Comparison of ENCODE assay signal across 11 cellular contexts in genomic region chr16:24989417-24989978, GRCh38. TPM values are rescaled to one million over a fixed set of nuclear protein-coding genes. Genes with fewer than 3 reads are reported as not detected.
A peak's percentile ranks its signal among the peaks of the same experiment; 100 is the strongest.
DNase-seq lines count a peak whose midpoint lies in the region; ATAC-seq and TF ChIP-seq lines count a peak whose summit lies in the region.
"Had no signal": no experiment of that assay in that cellular context is flagged by ENCODE, and none has a peak within 500 bp of the region (broad histone marks: within the 10 kb centered on the region; RNA-seq: fewer than 3 reads in every experiment).

No MANE protein-coding gene starts in this region.

- intact Hi-C loops in dorsolateral prefrontal cortex (cut with DNase I): loop anchor here in 1 of 2 donors (2.0 kb wide), 1 partner anchor 25 kb away; the partner anchor contains the start of gene ARHGAP17

- peaks cover 84% of the 10 kb centered on the region for H3K4me1 Mint-ChIP-seq in stimulated activated naive CD8-positive, alpha-beta T cell treated with anti-CD3 and anti-CD28 coated beads, Interleukin-15, Interleukin-2, amounts not matched to agents 100 ng/mL and 50 ng/mL, for 24 hours (ENCODE audit: low read depth)
- H3K4me1 Mint-ChIP-seq in osteocyte (ENCODE audit: unreplicated experiment) (peaks cover 91% of the 10 kb centered on the region), WTC11 (peaks cover 23% of the 10 kb centered on the region)

- ATAC-seq in stimulated activated naive CD8-positive, alpha-beta T cell treated with anti-CD3 and anti-CD28 coated beads, Interleukin-15, Interleukin-2, amounts not matched to agents 100 U/mL and 50 U/mL, for 24 hours: no peak
- ATAC-seq in WTC11 (no peak), HG02678 (IDR thresholded peaks at IDR 0.05; ENCODE audit: unreplicated experiment) (no peak), GM21515 (IDR thresholded peaks at IDR 0.05; ENCODE audit: unreplicated experiment) (no peak)

- H3K9me3 Mint-ChIP-seq in stimulated activated naive CD8-positive, alpha-beta T cell treated with anti-CD3 and anti-CD28 coated beads, Interleukin-15, Interleukin-2, amounts not matched to agents 100 ng/mL and 50 ng/mL, for 24 hours: no peaks in the 10 kb centered on the region
- no peaks in the 10 kb centered on the region for H3K9me3 Mint-ChIP-seq in osteocyte (ENCODE audit: unreplicated experiment)
- no peaks in the 10 kb centered on the region for H3K9me3 Mint-ChIP-seq in WTC11

- peak overlapping the region; percentile 53 for H3K27ac Mint-ChIP-seq in stimulated activated naive CD8-positive, alpha-beta T cell treated with anti-CD3 and anti-CD28 coated beads, Interleukin-15, Interleukin-2, amounts not matched to agents 100 ng/mL and 50 ng/mL, for 24 hours
- H3K27ac Mint-ChIP-seq in osteocyte (ENCODE audit: unreplicated experiment): peak overlapping the region; percentile 83
- no peak overlapping the region; the same call in 1 of the 2 replicates for H3K27ac Mint-ChIP-seq in WTC11

- H3K36me3 Mint-ChIP-seq in stimulated activated naive CD8-positive, alpha-beta T cell treated with anti-CD3 and anti-CD28 coated beads, Interleukin-15, Interleukin-2, amounts not matched to agents 100 ng/mL and 50 ng/mL, for 24 hours (ENCODE audit: low read depth): peaks cover 4% of the 10 kb centered on the region
- H3K36me3 Mint-ChIP-seq in osteocyte (ENCODE audit: unreplicated experiment) (no peaks in the 10 kb centered on the region), WTC11 (no peaks in the 10 kb centered on the region)

- H3K27me3 ChIP-seq in dorsolateral prefrontal cortex: no peaks in the 10 kb centered on the region

- H3K27me3 Mint-ChIP-seq in stimulated activated naive CD8-positive, alpha-beta T cell treated with anti-CD3 and anti-CD28 coated beads, Interleukin-15, Interleukin-2, amounts not matched to agents 100 ng/mL and 50 ng/mL, for 24 hours: no peaks in the 10 kb centered on the region
- H3K27me3 Mint-ChIP-seq in osteocyte (ENCODE audit: unreplicated experiment) (no peaks in the 10 kb centered on the region), WTC11 (ENCODE audit: low read depth) (no peaks in the 10 kb centered on the region)

- H3K4me3 ChIP-seq in dorsolateral prefrontal cortex: no peak overlapping the region

- H3K27ac ChIP-seq in dorsolateral prefrontal cortex: peak overlapping the region in 58 of 59 donors; percentile 1 to 97 (median 88)

- POLR2A ChIA-PET in WTC11 (lab: Charles Lee): no interaction called here

- CTCF ChIA-PET in WTC11 (lab: Charles Lee): interaction anchor here (1.5 kb wide), 2 partner anchors 10 to 236 kb away, joined by 3 read pairs; no protein-coding TSS in a partner anchor

- no peak for DNase-seq in stimulated activated naive CD8-positive, alpha-beta T cell treated with anti-CD3 and anti-CD28 coated beads, Interleukin-15, Interleukin-2, amounts not matched to agents 100 U/mL and 50 U/mL, for 24 hours
- DNase-seq in dorsolateral prefrontal cortex (no peak), osteocyte (ENCODE audit: extremely low spot score, unreplicated experiment) (no peak), WTC11 (ENCODE audit: low spot score) (no peak), NCI-H2107 treated with DMSO at 0.1 percent for 48 hours (lab: John Stamatoyannopoulos, UW; ENCODE audit: unreplicated experiment) (no peak)
- DNase-seq: cortex of kidney, NCI-H1417 treated with DMSO at 0.1 percent for 48 hours, SIG-M5 had no signal

- TF ChIP-seq CTCF in dorsolateral prefrontal cortex (IDR thresholded peaks at IDR 0.05 in 54 of 56, conservative IDR thresholded peaks at IDR 0.05 in 2 of 56; ENCODE audit: low read depth in 1 of 56, partially characterized antibody in 56 of 56): no peak
- TF ChIP-seq CTCF in osteocyte (IDR thresholded peaks at IDR 0.05): no peak
- TF ChIP-seq CTCF in WTC11 (IDR thresholded peaks at IDR 0.05): no peak

- H3K4me3 Mint-ChIP-seq in stimulated activated naive CD8-positive, alpha-beta T cell treated with anti-CD3 and anti-CD28 coated beads, Interleukin-15, Interleukin-2, amounts not matched to agents 100 ng/mL and 50 ng/mL, for 24 hours: no peak overlapping the region
- peak overlapping the region; percentile 28 for H3K4me3 Mint-ChIP-seq in osteocyte (ENCODE audit: unreplicated experiment)
- no peak overlapping the region for H3K4me3 Mint-ChIP-seq in WTC11

TF ChIP-seq in WTC11, 78 proteins besides CTCF, POLR2A, EP300 and RAD21:
- TF ChIP-seq ZNF512 (CRISPR knock-in tag; IDR thresholded peaks at IDR 0.05; ENCODE audit: borderline replicate concordance) (no peak), FOXJ3 (CRISPR knock-in tag; IDR thresholded peaks at IDR 0.05; ENCODE audit: borderline replicate concordance) (no peak), TCF7 (CRISPR knock-in tag; IDR thresholded peaks at IDR 0.05; ENCODE audit: low read depth) (no peak), NFATC4 (CRISPR knock-in tag; IDR thresholded peaks at IDR 0.05) (no peak), SOX15 (CRISPR knock-in tag; IDR thresholded peaks at IDR 0.05) (no peak), MLX (CRISPR knock-in tag; IDR thresholded peaks at IDR 0.05) (no peak), NR2C2 (CRISPR knock-in tag; IDR thresholded peaks at IDR 0.05) (no peak), EMX1 (CRISPR knock-in tag; IDR thresholded peaks at IDR 0.05) (no peak), HMGXB4 (CRISPR knock-in tag; IDR thresholded peaks at IDR 0.05) (no peak), CBFB (CRISPR knock-in tag; IDR thresholded peaks at IDR 0.05; ENCODE audit: low read depth) (no peak), ESRRA (CRISPR knock-in tag; IDR thresholded peaks at IDR 0.05; ENCODE audit: borderline replicate concordance) (no peak), ZNF121 (CRISPR knock-in tag; IDR thresholded peaks at IDR 0.05) (no peak), IRF2 (CRISPR knock-in tag; IDR thresholded peaks at IDR 0.05; ENCODE audit: borderline replicate concordance, low read depth) (no peak), CDX4 (CRISPR knock-in tag; IDR thresholded peaks at IDR 0.05; ENCODE audit: borderline replicate concordance) (no peak), ETV6 (CRISPR knock-in tag; IDR thresholded peaks at IDR 0.05) (no peak), ZNF232 (CRISPR knock-in tag; IDR thresholded peaks at IDR 0.05) (no peak), E2F5 (CRISPR knock-in tag; IDR thresholded peaks at IDR 0.05) (no peak), NR3C1 (CRISPR knock-in tag; conservative IDR thresholded peaks at IDR 0.05; ENCODE audit: low read depth) (no peak), RELA (CRISPR knock-in tag; IDR thresholded peaks at IDR 0.05; ENCODE audit: borderline replicate concordance) (no peak), ZNF671 (CRISPR knock-in tag; IDR thresholded peaks at IDR 0.05) (no peak)
TF ChIP-seq in WTC11: peak in this region for 0.

RNA-seq across cellular contexts. Expression of gene ARHGAP17, which starts 25.7 kb away (rescaled TPM):
- total RNA-seq in dorsolateral prefrontal cortex: 10 to 100 TPM; 28.6 to 95.8 (median 54.2) TPM
- total RNA-seq in osteocyte: 93.4 and 97.3 TPM in 2 replicates
- 69.9 to 84.5 TPM (median 78.9 TPM) in 3 replicates for total RNA-seq in WTC11 (2021)
